1 cellular context compared by ENCODE assay signal in genomic region chr2:145412155-145412554, GRCh38.
TF ChIP-seq lines count a peak whose summit lies in the region.

No MANE protein-coding gene starts in this region.

TF ChIP-seq in GM23338, 12 proteins besides CTCF, POLR2A, EP300 and RAD21 (continued from another document):
- TF ChIP-seq REST (IDR thresholded peaks at IDR 0.05; ENCODE audit: unreplicated experiment) (no peak), NANOG (IDR thresholded peaks at IDR 0.05; ENCODE audit: borderline replicate concordance) (no peak), ZNF331 (CRISPR knock-in tag; IDR thresholded peaks at IDR 0.05; ENCODE audit: low read depth) (no peak), ZNF114 (CRISPR knock-in tag; IDR thresholded peaks at IDR 0.05) (no peak), EZH2 (IDR thresholded peaks at IDR 0.05; ENCODE audit: low read depth, unreplicated experiment) (no peak), STAT1 (IDR thresholded peaks at IDR 0.05; ENCODE audit: unreplicated experiment) (no peak), CREB1 (CRISPR knock-in tag; IDR thresholded peaks at IDR 0.05; ENCODE audit: low read depth) (no peak), JUNB (IDR thresholded peaks at IDR 0.05; ENCODE audit: unreplicated experiment) (no peak), ETS1 (IDR thresholded peaks at IDR 0.05) (no peak), ZNF462 (CRISPR knock-in tag; IDR thresholded peaks at IDR 0.05) (no peak), POLR2AphosphoS5 (IDR thresholded peaks at IDR 0.05; ENCODE audit: low read depth) (no peak)
